Comparison of ENCODE assay signal across 21 cellular contexts in the genomic region with DNA sequence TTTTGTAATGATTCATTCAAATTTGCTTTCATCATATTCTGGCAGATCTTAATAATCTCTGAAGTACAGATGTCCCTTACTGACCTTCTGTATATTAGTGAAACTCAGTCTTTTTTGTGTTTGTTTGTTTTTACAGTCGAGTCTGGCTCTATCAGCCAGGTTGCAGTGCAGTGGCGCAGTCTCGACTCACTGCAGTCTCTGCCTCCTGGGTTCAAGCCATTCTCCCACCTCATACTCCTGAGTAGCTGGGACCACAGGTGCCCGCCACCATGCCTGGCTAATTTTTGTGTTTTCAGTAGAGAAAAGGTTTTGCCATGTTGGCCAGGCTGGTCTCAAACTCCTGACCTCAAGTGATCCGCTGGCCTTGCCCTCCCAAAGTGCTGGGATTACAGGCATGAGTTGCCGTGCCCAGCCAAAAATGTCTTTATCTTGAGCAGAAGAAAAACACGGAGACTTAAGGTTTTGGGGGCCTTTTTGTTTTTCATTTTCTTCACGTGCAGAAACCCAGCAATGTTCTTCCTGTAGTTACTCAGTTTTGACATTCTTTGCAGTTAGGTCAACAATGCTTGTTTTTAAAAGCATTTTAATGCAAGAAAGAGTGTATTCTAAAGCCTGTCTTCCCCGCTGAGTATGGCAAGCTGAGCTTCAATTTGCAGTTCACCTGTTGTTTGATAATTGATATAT.
"Had no signal": no experiment of that assay in that cellular context is flagged by ENCODE, and none has a peak within 500 bp of the region (broad histone marks: within the 10 kb centered on the region; RNA-seq: fewer than 3 reads in every experiment).

No MANE protein-coding gene starts in this region.

- H3K9me3 ChIP-seq: esophagus muscularis mucosa, mucosa of descending colon, transverse colon, uterus had no signal

- H3K4me1 ChIP-seq: esophagus muscularis mucosa, uterus had no signal

- H3K4me3 ChIP-seq: esophagus muscularis mucosa, hepatocyte, mucosa of descending colon, transverse colon, uterus had no signal

- H3K27ac ChIP-seq: esophagus muscularis mucosa, hepatocyte, transverse colon, uterus had no signal

- H3K27me3 ChIP-seq: esophagus muscularis mucosa, hepatocyte, transverse colon, uterus had no signal

- H2AFZ ChIP-seq: hepatocyte had no signal

- H3K36me3 ChIP-seq: esophagus muscularis mucosa, transverse colon, uterus had no signal

- ATAC-seq: left colon; mucosa of descending colon; sciatic nerve; stimulated activated effector memory CD8-positive, alpha-beta T cell treated with anti-CD3 and anti-CD28 coated beads, Interleukin-12 subunit alpha, Interleukin-12 subunit beta, amount 100 ng/mL, for 72 hours had no signal

- H3K4me2 ChIP-seq: hepatocyte had no signal

- DNase-seq: activated CD4-positive, alpha-beta memory T cell treated with anti-CD3 and anti-CD28 coated beads for 36 hours; activated CD4-positive, alpha-beta T cell treated with anti-CD3 and anti-CD28 coated beads for 48 hours; activated CD4-positive, CD25-positive, alpha-beta regulatory T cell; activated effector memory CD4-positive, alpha-beta T cell treated with anti-CD3 and anti-CD28 coated beads, Interleukin-2, amount 50 U/mL, for 16 hours; activated naive CD4-positive, alpha-beta T cell treated with anti-CD3 and anti-CD28 coated beads, Interleukin-2, amount 10 ng/mL, durations not matched to agents 7 days and 5 days; cerebellar nuclear complex; effector memory CD4-positive, alpha-beta T cell; glutamatergic neuron; islet precursor cell; left colon; mucosa of descending colon; nephron progenitor cell; small intestine; stimulated activated CD4-positive, alpha-beta T cell treated with anti-CD3 and anti-CD28 coated beads, Interleukin-2, amount 100 ng/mL, for 24 hours; T1000; transverse colon; uterus had no signal
